In the genomic region with DNA sequence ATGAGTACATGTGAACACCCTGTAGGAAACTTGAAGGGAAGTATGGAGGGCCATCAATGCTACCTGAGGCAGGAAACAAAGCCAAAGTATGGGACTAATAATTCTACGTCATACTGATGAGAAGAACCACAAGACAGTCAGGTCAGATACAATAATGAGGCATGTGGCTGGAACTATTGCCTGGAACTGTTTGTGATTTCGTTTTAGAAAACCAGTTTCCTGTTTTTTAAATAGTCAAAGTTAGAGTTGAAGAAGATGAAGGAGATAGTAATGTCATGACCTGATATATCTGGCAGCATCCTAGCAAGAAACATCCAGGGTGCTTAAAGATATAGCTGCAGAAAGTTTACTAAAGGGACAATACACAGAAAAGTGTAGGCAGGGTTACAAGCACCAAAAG, we compare ENCODE assay signal across 15 cellular contexts.
A peak's percentile ranks its signal among the peaks of the same experiment; 100 is the strongest.
DNase-seq lines count a peak whose midpoint lies in the region; ATAC-seq and TF ChIP-seq lines count a peak whose summit lies in the region.
"Had no signal": no experiment of that assay in that cellular context is flagged by ENCODE, and none has a peak within 500 bp of the region (broad histone marks: within the 10 kb centered on the region; RNA-seq: fewer than 3 reads in every experiment).

No MANE protein-coding gene starts in this region.

- intact Hi-C loops in ascending aorta (cut with DNase I): no loop called here

- ATAC-seq in HG02973 (IDR thresholded peaks at IDR 0.05; ENCODE audit: unreplicated experiment) (peak; percentile 31), HG03280 (IDR thresholded peaks at IDR 0.05; ENCODE audit: unreplicated experiment) (no peak)
- ATAC-seq in activated T-helper 17 cell treated with anti-CD3 and anti-CD28 coated beads, Interleukin-2, amount 50 U/mL, for 72 hours (replicated peaks): peak; percentile 35
- ATAC-seq: upper lobe of right lung had no signal

- no peak for TF ChIP-seq CTCF in ascending aorta (IDR thresholded peaks at IDR 0.05)

- peak overlapping the region; percentile 94 for H3K27ac Mint-ChIP-seq in activated naive CD4-positive, alpha-beta T cell treated with anti-CD3 and anti-CD28 coated beads, Interleukin-2, amount 10 ng/mL, durations not matched to agents 7 days and 5 days
- peak overlapping the region; percentile 66 for H3K27ac Mint-ChIP-seq in activated T-helper 17 cell treated with anti-CD3 and anti-CD28 coated beads, Interleukin-2, amount 50 U/mL, for 72 hours
- H3K27ac Mint-ChIP-seq: endodermal cell, neural progenitor cell had no signal

- no peak for DNase-seq in activated naive CD4-positive, alpha-beta T cell treated with anti-CD3 and anti-CD28 coated beads, Interleukin-2, amount 10 ng/mL, durations not matched to agents 7 days and 5 days
- no peak for DNase-seq in activated naive CD4-positive, alpha-beta T cell (lab: John Stamatoyannopoulos, UW)
- DNase-seq in GM03348 (ENCODE audit: low spot score) (no peak), ascending aorta (ENCODE audit: low spot score in 2 of 2) (no peak), hippocampal formation (lab: John Stamatoyannopoulos, UW) (no peak)
- DNase-seq: endodermal cell, GM23248, KG1, NCI-H2107, small intestine, upper lobe of right lung had no signal

- peaks cover 88% of the 10 kb centered on the region for H3K4me1 Mint-ChIP-seq in activated naive CD4-positive, alpha-beta T cell treated with anti-CD3 and anti-CD28 coated beads, Interleukin-2, amount 10 ng/mL, durations not matched to agents 7 days and 5 days
- H3K4me1 Mint-ChIP-seq in activated T-helper 17 cell treated with anti-CD3 and anti-CD28 coated beads, Interleukin-2, amount 50 U/mL, for 72 hours: peaks cover 58% of the 10 kb centered on the region

- no peaks in the 10 kb centered on the region for H3K27me3 ChIP-seq in ascending aorta
- H3K27me3 ChIP-seq: neural progenitor cell, upper lobe of right lung had no signal

- H3K9me3 ChIP-seq in ascending aorta: no peaks in the 10 kb centered on the region
- H3K9me3 ChIP-seq: upper lobe of right lung had no signal

- H3K27ac ChIP-seq in ascending aorta: no peak overlapping the region
- H3K27ac ChIP-seq: GM23248, neural progenitor cell, upper lobe of right lung had no signal

- CTCF ChIA-PET in activated naive CD4-positive, alpha-beta T cell treated with anti-CD3 and anti-CD28 coated beads, Interleukin-2, amount 10 ng/mL, durations not matched to agents 7 days and 5 days (lab: Charles Lee): interaction anchor here (0.6 kb wide), 1 partner anchor 19 kb away, joined by 3 read pairs; no protein-coding TSS in a partner anchor

- H3K4me1 ChIP-seq in ascending aorta: no peaks in the 10 kb centered on the region
- H3K4me1 ChIP-seq: neural progenitor cell had no signal

- no peak overlapping the region for H3K4me3 ChIP-seq in ascending aorta
- H3K4me3 ChIP-seq: GM23248, neural progenitor cell, upper lobe of right lung had no signal

- H3K36me3 Mint-ChIP-seq in activated naive CD4-positive, alpha-beta T cell treated with anti-CD3 and anti-CD28 coated beads, Interleukin-2, amount 10 ng/mL, durations not matched to agents 7 days and 5 days: peaks cover 34% of the 10 kb centered on the region
- H3K36me3 Mint-ChIP-seq in activated T-helper 17 cell treated with anti-CD3 and anti-CD28 coated beads, Interleukin-2, amount 50 U/mL, for 72 hours (ENCODE audit: low read depth): no peaks in the 10 kb centered on the region
- H3K36me3 Mint-ChIP-seq: neural progenitor cell had no signal

- H3K9me3 Mint-ChIP-seq in activated naive CD4-positive, alpha-beta T cell treated with anti-CD3 and anti-CD28 coated beads, Interleukin-2, amount 10 ng/mL, durations not matched to agents 7 days and 5 days: peaks cover 13% of the 10 kb centered on the region
- no peaks in the 10 kb centered on the region for H3K9me3 Mint-ChIP-seq in activated T-helper 17 cell treated with anti-CD3 and anti-CD28 coated beads, Interleukin-2, amount 50 U/mL, for 72 hours
- H3K9me3 Mint-ChIP-seq: endodermal cell, neural progenitor cell had no signal

- H3K4me3 Mint-ChIP-seq in activated naive CD4-positive, alpha-beta T cell treated with anti-CD3 and anti-CD28 coated beads, Interleukin-2, amount 10 ng/mL, durations not matched to agents 7 days and 5 days: no peak overlapping the region
- peak overlapping the region; percentile 55 for H3K4me3 Mint-ChIP-seq in activated T-helper 17 cell treated with anti-CD3 and anti-CD28 coated beads, Interleukin-2, amount 50 U/mL, for 72 hours
- H3K4me3 Mint-ChIP-seq: endodermal cell, neural progenitor cell had no signal

- no peaks in the 10 kb centered on the region for H3K27me3 Mint-ChIP-seq in activated naive CD4-positive, alpha-beta T cell treated with anti-CD3 and anti-CD28 coated beads, Interleukin-2, amount 10 ng/mL, durations not matched to agents 7 days and 5 days
- no peaks in the 10 kb centered on the region for H3K27me3 Mint-ChIP-seq in activated T-helper 17 cell treated with anti-CD3 and anti-CD28 coated beads, Interleukin-2, amount 50 U/mL, for 72 hours

- no peaks in the 10 kb centered on the region for H3K36me3 ChIP-seq in ascending aorta
- H3K36me3 ChIP-seq: neural progenitor cell, upper lobe of right lung had no signal
